8 cellular contexts compared by ENCODE assay signal in genomic region chr2:101710690-101711318, GRCh38. TPM values are rescaled to one million over a fixed set of nuclear protein-coding genes. Genes with fewer than 3 reads are reported as not detected.
DNase-seq lines count a peak whose midpoint lies in the region; ATAC-seq and TF ChIP-seq lines count a peak whose summit lies in the region.

No MANE protein-coding gene starts in this region.

- POLR2A ChIA-PET in CD4-positive, alpha-beta T cell (lab: Charles Lee): interaction anchor here (0.8 to 1.7 kb wide), 8 partner anchors 8 to 236 kb away, joined by 3 to 7 read pairs (median 5); partner anchors contain the start of genes MAP4K4 and RFX8

- no peaks in the 10 kb centered on the region for H3K27me3 ChIP-seq in CD4-positive, alpha-beta T cell (ENCODE audit: control insufficient read depth, insufficient read depth, low read length)

- CTCF ChIA-PET in CD4-positive, alpha-beta T cell (lab: Charles Lee): interaction anchor here (0.6 to 1.7 kb wide), 7 partner anchors 12 to 745 kb away, joined by 3 to 6 read pairs (median 3); partner anchors contain the start of gene MAP4K4

- peaks cover 81% of the 10 kb centered on the region for H3K4me1 Mint-ChIP-seq in CD4-positive, alpha-beta T cell (ENCODE audit: low read depth)

- H3K9me3 ChIP-seq in CD4-positive, alpha-beta T cell (ENCODE audit: control insufficient read depth, low read length): no peaks in the 10 kb centered on the region

- peak overlapping the region; percentile 61 for H3K27ac Mint-ChIP-seq in CD4-positive, alpha-beta T cell

- H3K36me3 Mint-ChIP-seq in CD4-positive, alpha-beta T cell (ENCODE audit: low read depth): peaks cover 3% of the 10 kb centered on the region

- intact Hi-C loops in CD4-positive, alpha-beta T cell (cut with DNase I, micrococcal nuclease): no loop called here

- peak overlapping the region; percentile 57 for H3K4me3 Mint-ChIP-seq in CD4-positive, alpha-beta T cell

- H3K27ac ChIP-seq in CD4-positive, alpha-beta T cell (ENCODE audit: low read depth, low read length): peak overlapping the region; percentile 54
- no peak overlapping the region for H3K27ac ChIP-seq in caudate nucleus (ENCODE audit: low read depth, low read length)

- H3K27me3 Mint-ChIP-seq in CD4-positive, alpha-beta T cell: no peaks in the 10 kb centered on the region

- no peak for DNase-seq in CD4-positive, alpha-beta T cell
- peak; percentile 41 to 46 for DNase-seq in activated T-cell treated with anti-CD3 and anti-CD28 coated beads, Interleukin-2, amount 50 U/mL, for 48 hours
- peak; percentile 25 for DNase-seq in myocyte (ENCODE audit: low read depth)
- DNase-seq in caudate nucleus (lab: John Stamatoyannopoulos, UW): no peak
- DNase-seq in 8988T: no peak
- DNase-seq in NCI-H1105 (lab: John Stamatoyannopoulos, UW): no peak
- DNase-seq in NCI-H774 (lab: John Stamatoyannopoulos, UW): no peak

- no peak for TF ChIP-seq CTCF in CD4-positive, alpha-beta T cell (IDR thresholded peaks at IDR 0.05)

- H3K9me3 Mint-ChIP-seq in CD4-positive, alpha-beta T cell: no peaks in the 10 kb centered on the region

- ATAC-seq in CD4-positive, alpha-beta T cell (ENCODE audit: poor library complexity): peak; percentile 79
- peak; percentile 43 for ATAC-seq in HG02678 (IDR thresholded peaks at IDR 0.05; ENCODE audit: unreplicated experiment)

RNA-seq across cellular contexts. Expression of gene MAP4K4, which starts 13.3 kb away (rescaled TPM):
- 10 to 100 TPM; 92.8 to 94.0 TPM for total RNA-seq in CD4-positive, alpha-beta T cell
- total RNA-seq in myocyte: 133 and 207 TPM in 2 replicates
- polyA plus RNA-seq in myocyte (2012): 140 TPM

Comparison
In these comparisons a context has a peak if more than half of its experiments do, and no peak if none do; other contexts are left out.
1. DNase-seq: peak in activated T-cell treated with anti-CD3 and anti-CD28 coated beads, Interleukin-2, amount 50 U/mL, for 48 hours (2 of 2) and myocyte (single experiment); none in CD4-positive, alpha-beta T cell (0 of 10), caudate nucleus (0 of 61), 8988T (single experiment), NCI-H1105 (single experiment) and NCI-H774 (single experiment).